2 cellular contexts compared by ENCODE assay signal in the genomic region with DNA sequence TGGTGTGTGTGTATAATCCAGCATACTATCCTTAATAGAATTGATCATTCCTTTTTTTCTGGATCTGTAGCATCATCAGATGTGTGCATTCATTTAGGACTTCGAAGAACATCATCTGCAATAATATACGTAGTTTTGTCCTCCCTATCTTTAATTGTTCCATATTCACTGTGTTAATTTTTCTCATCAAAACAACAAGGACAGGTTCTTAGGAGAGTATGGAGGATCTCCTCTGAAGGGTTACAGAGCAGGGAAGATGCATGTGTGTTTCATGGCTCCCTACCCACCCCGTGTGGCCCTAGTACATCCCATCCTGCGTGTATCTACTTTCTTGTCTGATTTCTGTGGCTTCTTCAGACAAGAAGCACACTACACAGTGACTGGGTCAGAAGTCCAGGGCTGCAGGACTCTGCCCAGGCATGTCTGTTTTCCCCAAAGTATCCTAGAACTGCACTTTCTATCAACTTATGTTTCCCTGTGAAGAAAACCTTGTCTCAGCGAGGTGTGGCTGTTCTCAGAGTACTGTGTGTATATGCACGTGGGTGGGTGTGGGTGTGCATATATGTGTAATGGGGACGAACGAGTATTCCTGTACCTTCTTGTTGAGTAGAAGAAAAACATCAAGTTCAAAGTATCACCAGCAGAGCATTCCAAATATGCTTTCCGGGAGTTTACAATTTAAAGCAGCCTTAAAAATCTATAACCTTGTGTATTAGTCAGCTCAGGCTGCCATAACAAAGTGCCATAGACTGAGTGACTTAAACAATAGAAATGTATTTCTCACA.
TF ChIP-seq lines count a peak whose summit lies in the region.

No MANE protein-coding gene starts in this region.

TF ChIP-seq in A549, 52 proteins besides CTCF, POLR2A, EP300 and RAD21 (continued from another document):
- TF ChIP-seq USF2 (IDR thresholded peaks at IDR 0.05), result no peak
- no peak for TF ChIP-seq CBX2 (IDR thresholded peaks at IDR 0.05; ENCODE audit: borderline replicate concordance, low read depth)
- TF ChIP-seq HOXB13 (CRISPR knock-in tag; IDR thresholded peaks at IDR 0.05; ENCODE audit: low read depth), result no peak
- TF ChIP-seq NPAS2 (CRISPR knock-in tag; IDR thresholded peaks at IDR 0.05; ENCODE audit: borderline replicate concordance), result no peak
- TF ChIP-seq MAZ (IDR thresholded peaks at IDR 0.05; ENCODE audit: borderline replicate concordance, low read depth, low read length), result no peak
- TF ChIP-seq HOXA7 (CRISPR knock-in tag; IDR thresholded peaks at IDR 0.05), result no peak
- TF ChIP-seq PHF8 (IDR thresholded peaks at IDR 0.05; ENCODE audit: borderline replicate concordance, low read depth), result no peak
- TF ChIP-seq ZSCAN20 (CRISPR knock-in tag; IDR thresholded peaks at IDR 0.05), result no peak
- TF ChIP-seq JUN (IDR thresholded peaks at IDR 0.05), result no peak
- TF ChIP-seq TFCP2L1 (CRISPR knock-in tag; IDR thresholded peaks at IDR 0.05), result no peak
- no peak for TF ChIP-seq REST (IDR thresholded peaks at IDR 0.05)
- no peak for TF ChIP-seq POLR2AphosphoS2 (conservative IDR thresholded peaks at IDR 0.05; ENCODE audit: low read length)
- no peak for TF ChIP-seq RCOR1 (IDR thresholded peaks at IDR 0.05; ENCODE audit: low read depth, low read length)
TF ChIP-seq in A549: peak in this region for 0.

TF ChIP-seq in endothelial cell of umbilical vein, 7 proteins besides CTCF, POLR2A, EP300 and RAD21 (continued from another document):
- TF ChIP-seq JUN (IDR thresholded peaks at IDR 0.05; ENCODE audit: borderline replicate concordance, insufficient read depth, insufficient read length, low read depth) (no peak), FOS (IDR thresholded peaks at IDR 0.05; ENCODE audit: borderline replicate concordance, insufficient read depth, low read length) (no peak), MAX (IDR thresholded peaks at IDR 0.05; ENCODE audit: insufficient read depth, insufficient read length) (no peak), GATA2 (IDR thresholded peaks at IDR 0.05; ENCODE audit: insufficient read depth, insufficient read length, low read depth, low read length) (no peak)
